1 cellular context compared by ENCODE assay signal in genomic region chr15:34101366-34102174, GRCh38.
TF ChIP-seq lines count a peak whose summit lies in the region.

Gene EMC7, minus strand, starts transcription at chr15:34101862. Its CDS starts 23 bp downstream, at chr15:34101839.
Gene PGBD4, plus strand, starts transcription at chr15:34102083. Its CDS starts 449 bp downstream, at chr15:34102532.

TF ChIP-seq in HepG2, 621 proteins besides CTCF, POLR2A, EP300 and RAD21 (continued from another document):
- no peak for TF ChIP-seq THRA (CRISPR knock-in tag; IDR thresholded peaks at IDR 0.05; ENCODE audit: borderline replicate concordance)
- TF ChIP-seq AHR (CRISPR knock-in tag; IDR thresholded peaks at IDR 0.05) = no peak
- TF ChIP-seq STAT5B (CRISPR knock-in tag; IDR thresholded peaks at IDR 0.05) = no peak
- no peak for TF ChIP-seq DDIT3 (CRISPR knock-in tag; IDR thresholded peaks at IDR 0.05)
- TF ChIP-seq ZNF749 (CRISPR knock-in tag; IDR thresholded peaks at IDR 0.05; ENCODE audit: borderline replicate concordance) = peak; percentile 40; the same call in 1 of the 2 replicates
- TF ChIP-seq MEIS1 (CRISPR knock-in tag; IDR thresholded peaks at IDR 0.05; ENCODE audit: borderline replicate concordance) = no peak
- 0 out of 2 replicates have a peak, but pooled peaks have one; percentile 46 for TF ChIP-seq KAT7 (CRISPR knock-in tag; IDR thresholded peaks at IDR 0.05; ENCODE audit: borderline replicate concordance)
- TF ChIP-seq CHCHD3 (CRISPR knock-in tag; IDR thresholded peaks at IDR 0.05) = no peak
- TF ChIP-seq ZBTB7B (CRISPR knock-in tag; IDR thresholded peaks at IDR 0.05) = peak; percentile 43; the same call in 1 of the 2 replicates
- TF ChIP-seq CCDC6 (CRISPR knock-in tag; IDR thresholded peaks at IDR 0.05) = no peak; the same call in 1 of the 2 replicates
- 0 out of 2 replicates have a peak, but pooled peaks have one; percentile 25 for TF ChIP-seq GATA4 (IDR thresholded peaks at IDR 0.05; ENCODE audit: borderline replicate concordance, low read depth)
- no peak for TF ChIP-seq TCF7L2 (IDR thresholded peaks at IDR 0.05; ENCODE audit: low read depth, low read length)
- TF ChIP-seq ZNF224 (CRISPR knock-in tag; IDR thresholded peaks at IDR 0.05) = no peak
- TF ChIP-seq ZNF407 (CRISPR knock-in tag; IDR thresholded peaks at IDR 0.05; ENCODE audit: not compliant biosample characterization) = peak; percentile 32
- no peak for TF ChIP-seq ZNF720 (CRISPR knock-in tag; IDR thresholded peaks at IDR 0.05)
- TF ChIP-seq ZUFSP (CRISPR knock-in tag; IDR thresholded peaks at IDR 0.05; ENCODE audit: borderline replicate concordance) = no peak
- TF ChIP-seq ZNF20 (CRISPR knock-in tag; IDR thresholded peaks at IDR 0.05) = no peak
- TF ChIP-seq CHD4 (IDR thresholded peaks at IDR 0.05; ENCODE audit: borderline replicate concordance, low read length) = no peak
- no peak for TF ChIP-seq ZC3H4 (CRISPR knock-in tag; IDR thresholded peaks at IDR 0.05; ENCODE audit: borderline replicate concordance)
- peak; percentile 81; the same call in 1 of the 2 replicates for TF ChIP-seq TOE1 (CRISPR knock-in tag; IDR thresholded peaks at IDR 0.05)
- peak; percentile 78 for TF ChIP-seq ZBTB21 (CRISPR knock-in tag; IDR thresholded peaks at IDR 0.05)
- no peak for TF ChIP-seq AHDC1 (CRISPR knock-in tag; IDR thresholded peaks at IDR 0.05; ENCODE audit: borderline replicate concordance)
- peak; percentile 89 for TF ChIP-seq ZNF350 (CRISPR knock-in tag; IDR thresholded peaks at IDR 0.05; ENCODE audit: borderline replicate concordance, low read depth)
